17 cellular contexts compared by ENCODE assay signal in the genomic region with DNA sequence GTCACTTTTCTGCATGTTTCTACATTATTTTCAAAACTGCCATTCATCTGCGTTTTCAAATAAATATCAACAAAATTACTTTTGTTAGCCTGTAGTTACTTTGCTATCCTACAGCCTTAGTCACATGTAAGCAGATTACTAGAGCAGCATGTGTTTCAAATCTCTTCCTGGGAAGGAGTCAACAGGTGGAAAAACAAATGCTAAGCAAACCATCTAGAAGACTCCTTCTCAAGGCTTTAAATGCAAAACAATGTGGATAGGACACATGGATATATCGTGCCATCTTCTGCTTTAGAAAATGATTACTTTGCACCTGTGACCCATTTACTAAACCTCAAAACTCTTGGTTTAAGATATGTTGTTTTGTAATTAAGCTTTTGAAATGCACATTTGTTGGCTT.
DNase-seq lines count a peak whose midpoint lies in the region; ATAC-seq and TF ChIP-seq lines count a peak whose summit lies in the region.
"Had no signal": no experiment of that assay in that cellular context is flagged by ENCODE, and none has a peak within 500 bp of the region (broad histone marks: within the 10 kb centered on the region; RNA-seq: fewer than 3 reads in every experiment).

No MANE protein-coding gene starts in this region.

- POLR2A ChIA-PET in HEK293 (lab: Yijun Ruan, JAX): no interaction called here

- no peak for ATAC-seq in HG02884 (IDR thresholded peaks at IDR 0.05; ENCODE audit: unreplicated experiment)
- no peak for ATAC-seq in GM19397 (IDR thresholded peaks at IDR 0.05; ENCODE audit: unreplicated experiment)

- H3K4me1 ChIP-seq in HEK293 (ENCODE audit: control insufficient read depth, insufficient read depth, low read length): peaks cover 2% of the 10 kb centered on the region; the same call in 1 of the 2 replicates
- peaks cover 35% of the 10 kb centered on the region for H3K4me1 ChIP-seq in MM.1S (ENCODE audit: low read length)
- H3K4me1 ChIP-seq in spleen: peaks cover 0 to 9% (median 5%) of the 10 kb centered on the region in 6 donors

- H3K9me2 ChIP-seq in MM.1S (replicated peaks; ENCODE audit: insufficient read depth, low read length): no peaks in the 10 kb centered on the region

- H3K36me3 ChIP-seq in HEK293 (ENCODE audit: control insufficient read depth in 2 of 2, insufficient read depth in 1 of 2, low read length in 2 of 2): no peaks in the 10 kb centered on the region
- no peaks in the 10 kb centered on the region for H3K36me3 ChIP-seq in MM.1S (replicated peaks; ENCODE audit: insufficient read depth, low read length)
- H3K36me3 ChIP-seq in spleen: no peaks in the 10 kb centered on the region
- H3K36me3 ChIP-seq: BE2C had no signal

- TF ChIP-seq CTCF in HEK293 (tag by site-specific recombination; IDR thresholded peaks at IDR 0.05) (no peak), MM.1S (IDR thresholded peaks at IDR 0.05; ENCODE audit: low read length) (no peak), spleen (IDR thresholded peaks at IDR 0.05 in 8 of 11, conservative IDR thresholded peaks at IDR 0.05 in 3 of 11) (no peak)

- no peaks in the 10 kb centered on the region for H3K79me2 ChIP-seq in MM.1S (ENCODE audit: low read length)

- CTCF ChIA-PET in HEK293 (lab: Yijun Ruan, JAX): interaction anchor here (0.6 to 0.7 kb wide), 2 partner anchors 16 to 185 kb away, joined by 3 read pairs; no protein-coding TSS in a partner anchor

- no peak overlapping the region for H3K9ac ChIP-seq in MM.1S (ENCODE audit: low read length)

- TF ChIP-seq POLR2A in spleen (IDR thresholded peaks at IDR 0.05): no peak

- peaks cover 8% of the 10 kb centered on the region for H3F3A ChIP-seq in MM.1S (ENCODE audit: insufficient read depth, low read length)

- H3K27ac ChIP-seq in HEK293 (ENCODE audit: extremely low read depth, low read depth, low read length) (no peak overlapping the region), MM.1S (ENCODE audit: low read length) (no peak overlapping the region), spleen (no peak overlapping the region)

- intact Hi-C loops in spleen (cut with DNase I; ENCODE audit: low total_unique reads): no loop called here

- H3K27me3 ChIP-seq in MM.1S (replicated peaks; ENCODE audit: insufficient read depth, low read length): no peaks in the 10 kb centered on the region
- no peaks in the 10 kb centered on the region for H3K27me3 ChIP-seq in spleen (replicated peaks in 1 of 7)
- H3K27me3 ChIP-seq: BE2C had no signal

- H3K9me3 ChIP-seq in HEK293 (ENCODE audit: control insufficient read depth, insufficient read depth, low read depth, low read length) (no peaks in the 10 kb centered on the region), MM.1S (replicated peaks; ENCODE audit: insufficient read depth, low read length) (no peaks in the 10 kb centered on the region), spleen (peaks cover 0 to 6% (median 0%) of the 10 kb centered on the region in 8 donors)
- H3K9me3 ChIP-seq: BE2C had no signal

- H2AFZ ChIP-seq in MM.1S (ENCODE audit: low read length): no peak overlapping the region

- DNase-seq in MM.1S (no peak), RPMI8226 (peak; percentile 21), spleen (no peak), activated gamma-delta T cell treated with Interleukin-2 at 50 U/mL for 16 hours (no peak)
- DNase-seq: ACHN; BE2C; C1 segment of cervical spinal cord; CD4-positive, CD25-positive, alpha-beta regulatory T cell; DMS153; DMS79; GDM1; HCEC 1CT; HFFc6; KG1 had no signal

- H3K4me2 ChIP-seq in MM.1S (ENCODE audit: low read depth, low read length): 0 out of 2 replicates have a peak overlapping the region, but pooled peaks have one; percentile 25

- H4K20me1 ChIP-seq in MM.1S (ENCODE audit: insufficient read depth, low read length): no peaks in the 10 kb centered on the region

- H3K4me3 ChIP-seq in HEK293 (ENCODE audit: low read depth, low read length): no peak overlapping the region
- H3K4me3 ChIP-seq in MM.1S (ENCODE audit: low read length): no peak overlapping the region
- no peak overlapping the region for H3K4me3 ChIP-seq in spleen

- WGBS in spleen, 5 donors: 89 to 95% (median 92%) methylated on average over 2 of the region's 2 CpGs

TF ChIP-seq in HEK293, 187 proteins besides CTCF, POLR2A, EP300 and RAD21:
- TF ChIP-seq SCRT2 (tag by site-specific recombination; IDR thresholded peaks at IDR 0.05) (peak; percentile 72), ZNF214 (tag by site-specific recombination; IDR thresholded peaks at IDR 0.05; ENCODE audit: borderline replicate concordance) (no peak), SCRT1 (tag by site-specific recombination; IDR thresholded peaks at IDR 0.05; ENCODE audit: borderline replicate concordance) (peak; percentile 45; the same call in 1 of the 2 replicates)
